ENCODE assay signal across 11 cellular contexts in the genomic region with DNA sequence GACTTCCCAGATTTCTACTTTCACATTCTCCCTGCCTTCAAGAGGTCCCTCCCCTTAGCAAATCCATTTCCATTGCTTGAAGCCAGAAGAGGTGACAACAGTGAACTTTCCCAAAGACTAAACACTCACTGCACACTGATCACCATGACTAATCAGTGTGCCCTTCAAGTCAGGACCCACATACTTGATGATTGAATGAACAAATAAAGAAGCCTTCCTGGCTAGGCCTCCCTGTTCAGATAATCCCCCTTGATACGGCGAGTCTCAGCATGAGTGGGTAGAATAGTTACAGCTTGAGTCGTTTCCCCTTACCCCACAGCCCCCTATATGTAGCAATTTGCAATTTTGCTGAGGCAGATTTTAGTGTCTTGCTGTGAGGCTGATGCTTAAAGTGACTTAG.
DNase-seq lines count a peak whose midpoint lies in the region; ATAC-seq and TF ChIP-seq lines count a peak whose summit lies in the region.
"Had no signal": no experiment of that assay in that cellular context is flagged by ENCODE, and none has a peak within 500 bp of the region (broad histone marks: within the 10 kb centered on the region; RNA-seq: fewer than 3 reads in every experiment).

No MANE protein-coding gene starts in this region.

- no peaks in the 10 kb centered on the region for H3K9me3 ChIP-seq in stomach

- TF ChIP-seq CTCF in AG09319 (IDR thresholded peaks at IDR 0.05; ENCODE audit: low read depth, low read length) (no peak), stomach (IDR thresholded peaks at IDR 0.05) (no peak)

- no peaks in the 10 kb centered on the region for H3K36me3 ChIP-seq in stomach

- TF ChIP-seq POLR2A in stomach (IDR thresholded peaks at IDR 0.05), result no peak

- WGBS in stomach, 5 donors, result 47 to 80% (median 56%) methylated on average over 3 of the region's 3 CpGs

- H3K4me1 ChIP-seq in stomach, result peaks cover 0 to 9% (median 0%) of the 10 kb centered on the region in 4 donors

- DNase-seq in AG09319 (ENCODE audit: extremely low read depth, low read depth) (peak; percentile 27), M059J (ENCODE audit: low read depth) (peak; percentile 96), dedifferentiated amniotic fluid mesenchymal stem cell (ENCODE audit: extremely low spot score) (peak; percentile 54), lung microvascular endothelial cell (ENCODE audit: low read depth in 2 of 2) (peak; percentile 11 to 83), stomach (no peak)
- DNase-seq: foreskin melanocyte, NCI-H1436 treated with DMSO at 0.1 percent for 48 hours had no signal

- H3K4me3 ChIP-seq in stomach, result no peak overlapping the region

- TF ChIP-seq EP300 in stomach (IDR thresholded peaks at IDR 0.05), result no peak

- no peak for ATAC-seq in HG03378 (IDR thresholded peaks at IDR 0.05; ENCODE audit: unreplicated experiment)
- no peak for ATAC-seq in HG03342 (IDR thresholded peaks at IDR 0.05; ENCODE audit: unreplicated experiment)
- ATAC-seq in HG03520 (IDR thresholded peaks at IDR 0.05; ENCODE audit: unreplicated experiment), result no peak
- ATAC-seq: left lobe of liver had no signal

- intact Hi-C loops in stomach (cut with DNase I; ENCODE audit: low total_unique reads), result no loop called here

- no peaks in the 10 kb centered on the region for H3K27me3 ChIP-seq in stomach

- peak overlapping the region in 1 of 5 donors; percentile 25 for H3K27ac ChIP-seq in stomach
